11 cellular contexts compared by ENCODE assay signal in the genomic region with DNA sequence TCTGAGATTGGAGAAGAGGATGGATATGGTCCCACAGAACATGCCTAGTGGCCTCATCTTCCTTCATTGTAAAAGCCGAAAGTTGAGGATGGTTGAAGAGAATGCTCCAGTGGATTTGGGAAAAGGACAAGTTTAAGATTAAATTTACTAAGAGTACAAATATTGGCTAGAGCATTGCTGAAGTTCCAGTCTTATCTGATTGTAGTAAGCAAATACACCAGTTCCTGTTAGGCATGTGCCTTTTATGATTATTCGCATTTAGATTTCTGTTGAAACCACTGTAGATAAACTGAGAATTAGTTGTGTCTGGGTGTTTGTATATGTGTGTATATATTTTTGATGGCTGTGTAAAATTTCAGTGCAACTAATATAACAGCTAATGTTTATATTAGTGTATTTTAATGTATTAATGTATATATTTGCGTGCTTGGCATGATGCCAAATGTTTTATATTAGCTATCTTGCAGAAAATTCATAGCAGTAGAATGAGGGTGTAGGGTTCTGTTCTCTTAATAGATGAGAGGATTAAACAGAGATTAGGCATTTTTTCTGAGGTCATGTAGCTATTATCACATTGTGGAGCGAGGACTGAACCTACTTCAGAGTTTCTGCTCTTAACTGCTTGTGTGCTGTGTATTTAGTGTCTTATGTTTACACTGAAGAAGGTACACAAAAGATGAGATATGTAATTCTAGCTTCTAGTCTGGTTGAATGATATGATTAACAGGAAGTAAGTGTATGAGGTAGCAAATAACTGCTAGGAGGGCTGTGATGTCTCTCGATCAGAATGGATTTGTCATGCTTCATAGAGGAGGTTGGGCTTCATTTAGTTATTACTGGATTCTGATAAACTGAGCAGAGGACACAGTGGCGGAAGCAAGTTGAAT. TPM values are rescaled to one million over a fixed set of nuclear protein-coding genes. Genes with fewer than 3 reads are reported as not detected.
A peak's percentile ranks its signal among the peaks of the same experiment; 100 is the strongest.
DNase-seq lines count a peak whose midpoint lies in the region; ATAC-seq and TF ChIP-seq lines count a peak whose summit lies in the region.
"Had no signal": no experiment of that assay in that cellular context is flagged by ENCODE, and none has a peak within 500 bp of the region (broad histone marks: within the 10 kb centered on the region; RNA-seq: fewer than 3 reads in every experiment).

No MANE protein-coding gene starts in this region.

- no TSS peak for BruUV-seq in Panc1 (replicated peaks; lab: Mats Ljungman, UMichigan)

- TF ChIP-seq CTCF in Panc1 (IDR thresholded peaks at IDR 0.05) (no peak), endodermal cell (conservative IDR thresholded peaks at IDR 0.05) (no peak)

- H3K9me3 Mint-ChIP-seq in activated T-cell treated with anti-CD3 and anti-CD28 coated beads, Interleukin-2, amount 50 U/mL, for 24 hours, result no peaks in the 10 kb centered on the region
- no peaks in the 10 kb centered on the region for H3K9me3 Mint-ChIP-seq in endodermal cell

- peaks cover 7% of the 10 kb centered on the region; the same call in 1 of the 2 replicates for H3K4me1 ChIP-seq in Panc1 (ENCODE audit: control insufficient read depth, insufficient read depth, low read length)
- no peaks in the 10 kb centered on the region for H3K4me1 ChIP-seq in endodermal cell (ENCODE audit: control insufficient read depth, insufficient read depth, low read length)
- H3K4me1 ChIP-seq: BLaER1 treated with 17β-estradiol and CSF1 and Interleukin-3, amounts not matched to agents 10 nM and 100 nM had no signal

- H3K4me3 ChIP-seq in Panc1 (ENCODE audit: low read depth in 2 of 2, low read length in 2 of 2) (no peak overlapping the region), endodermal cell (ENCODE audit: low read length) (no peak overlapping the region), MG63 (no peak overlapping the region)
- H3K4me3 ChIP-seq: BLaER1 treated with 17β-estradiol and CSF1 and Interleukin-3, amounts not matched to agents 10 nM and 100 nM; colonic mucosa had no signal

- peak overlapping the region; percentile 2 for H3K4me3 Mint-ChIP-seq in activated T-cell treated with anti-CD3 and anti-CD28 coated beads, Interleukin-2, amount 50 U/mL, for 24 hours
- H3K4me3 Mint-ChIP-seq in endodermal cell, result no peak overlapping the region

- in situ Hi-C loops in Panc1 (cut with HindIII; ENCODE audit: low pct_unique_long_range_greater_than_20kb, low sequenced_read_pairs), result no loop called here

- H3K36me3 ChIP-seq in Panc1 (ENCODE audit: control insufficient read depth, insufficient read depth, low read length) (peaks cover 54% of the 10 kb centered on the region), endodermal cell (ENCODE audit: control insufficient read depth, insufficient read depth, low read length) (peaks cover 99% of the 10 kb centered on the region), MG63 (peaks cover 55% of the 10 kb centered on the region)

- CTCF ChIA-PET in Panc1 (lab: Charles Lee), result no interaction called here

- POLR2A ChIA-PET in Panc1 (lab: Charles Lee), result no interaction called here

- intact Hi-C loops in Panc1 (cut with micrococcal nuclease; ENCODE audit: unreplicated experiment), result no loop called here

- H3K4me1 Mint-ChIP-seq in activated T-cell treated with anti-CD3 and anti-CD28 coated beads, Interleukin-2, amount 50 U/mL, for 24 hours (ENCODE audit: low read depth), result peaks cover 38% of the 10 kb centered on the region
- no peaks in the 10 kb centered on the region for H3K4me1 Mint-ChIP-seq in endodermal cell

- no peak for DNase-seq in activated T-cell treated with anti-CD3 and anti-CD28 coated beads, Interleukin-2, amount 50 U/mL, for 24 hours
- DNase-seq in activated T-cell treated with anti-CD3 and anti-CD28 coated beads for 4 hours, result no peak
- no peak for DNase-seq in Panc1 (ENCODE audit: low read depth, low spot score)
- DNase-seq in endodermal cell, result no peak
- no peak for DNase-seq in stimulated activated naive CD8-positive, alpha-beta T cell treated with anti-CD3 and anti-CD28 coated beads, Interleukin-15, Interleukin-2, amounts not matched to agents 100 U/mL and 50 U/mL, for 24 hours
- DNase-seq in MG63, result no peak
- DNase-seq: colonic mucosa had no signal

- H3K27me3 Mint-ChIP-seq in activated T-cell treated with anti-CD3 and anti-CD28 coated beads, Interleukin-2, amount 50 U/mL, for 24 hours, result no peaks in the 10 kb centered on the region
- no peaks in the 10 kb centered on the region for H3K27me3 Mint-ChIP-seq in endodermal cell (ENCODE audit: insufficient read depth)

- H3K27me3 ChIP-seq in Panc1 (ENCODE audit: control insufficient read depth, insufficient read depth, low read length) (no peaks in the 10 kb centered on the region), endodermal cell (ENCODE audit: control insufficient read depth, insufficient read depth, low read length, poor library complexity, severe bottlenecking) (no peaks in the 10 kb centered on the region), MG63 (no peaks in the 10 kb centered on the region)
- H3K27me3 ChIP-seq: BLaER1 treated with 17β-estradiol and CSF1 and Interleukin-3, amounts not matched to agents 10 nM and 100 nM; colonic mucosa had no signal

- WGBS in endodermal cell (ENCODE audit: insufficient coverage in 1 of 2, insufficient read length in 1 of 2), 2 experiments, result 94 to 100% methylated on average over 5 to 6 of the region's 6 CpGs

- peak overlapping the region; percentile 93 for H3K27ac Mint-ChIP-seq in activated T-cell treated with anti-CD3 and anti-CD28 coated beads, Interleukin-2, amount 50 U/mL, for 24 hours
- peak overlapping the region; percentile 14 for H3K27ac Mint-ChIP-seq in endodermal cell

- H3K36me3 Mint-ChIP-seq in activated T-cell treated with anti-CD3 and anti-CD28 coated beads, Interleukin-2, amount 50 U/mL, for 24 hours (ENCODE audit: low read depth), result peaks cover 94% of the 10 kb centered on the region
- peaks cover 77% of the 10 kb centered on the region for H3K36me3 Mint-ChIP-seq in endodermal cell (ENCODE audit: low read depth)

- H3K9me3 ChIP-seq in Panc1 (ENCODE audit: control insufficient read depth, insufficient read depth, low read depth, low read length) (no peaks in the 10 kb centered on the region), endodermal cell (ENCODE audit: control insufficient read depth, low read length) (no peaks in the 10 kb centered on the region), MG63 (no peaks in the 10 kb centered on the region)
- H3K9me3 ChIP-seq: BLaER1 treated with 17β-estradiol and CSF1 and Interleukin-3, amounts not matched to agents 10 nM and 100 nM; colonic mucosa had no signal

- H3K9ac ChIP-seq in endodermal cell (ENCODE audit: extremely low read depth, low read length, poor library complexity, severe bottlenecking), result no peak overlapping the region
- H3K9ac ChIP-seq: BLaER1 treated with 17β-estradiol and CSF1 and Interleukin-3, amounts not matched to agents 10 nM and 100 nM had no signal

- H3K27ac ChIP-seq in Panc1 (ENCODE audit: low read length), result no peak overlapping the region
- no peak overlapping the region for H3K27ac ChIP-seq in endodermal cell (ENCODE audit: low read depth, low read length)
- H3K27ac ChIP-seq: BLaER1 treated with 17β-estradiol and CSF1 and Interleukin-3, amounts not matched to agents 10 nM and 100 nM; colonic mucosa had no signal

- ATAC-seq in Panc1 (0 out of 2 replicates have a peak, but pooled peaks have one; percentile 21), GM18517 (IDR thresholded peaks at IDR 0.05; ENCODE audit: unreplicated experiment) (no peak), GM21737 (IDR thresholded peaks at IDR 0.05; ENCODE audit: unreplicated experiment) (no peak)
- peak; percentile 36 for ATAC-seq in stimulated activated naive CD8-positive, alpha-beta T cell treated with anti-CD3 and anti-CD28 coated beads, Interleukin-15, Interleukin-2, amounts not matched to agents 100 U/mL and 50 U/mL, for 24 hours
- ATAC-seq: sciatic nerve had no signal

RNA-seq across cellular contexts. Expression of gene FKBP3, which starts 21.2 kb away (rescaled TPM):
- 47.4 TPM for total RNA-seq in Panc1 (2021; ENCODE audit: unreplicated experiment)
- 29.5 TPM for polyA plus RNA-seq in Panc1 (2012; ENCODE audit: insufficient read length)
- 100 to 1,000 TPM; 153 to 188 TPM for total RNA-seq in endodermal cell
- 158 TPM for polyA plus RNA-seq in endodermal cell (2013, experiment 1 of 2)
- polyA plus RNA-seq in endodermal cell (2013, experiment 2 of 2), result 159 TPM
- total RNA-seq in MG63 (2014; rRNA removed; shearing (Covaris generic); ENCODE audit: low replicate concordance), result 22.4 and 49.9 TPM in 2 replicates

RNA-seq across cellular contexts. Expression of gene FANCM, which starts 22.6 kb away (rescaled TPM):
- total RNA-seq in Panc1 (2021; ENCODE audit: unreplicated experiment) (6.6 TPM), endodermal cell (10 to 100 TPM; 13.1 to 15.8 TPM)
- 1.1 TPM for polyA plus RNA-seq in Panc1 (2012; ENCODE audit: insufficient read length)
- 8.0 TPM for polyA plus RNA-seq in endodermal cell (2013, experiment 1 of 2)
- polyA plus RNA-seq in endodermal cell (2013, experiment 2 of 2), result 9.6 TPM
- 2.2 and 6.1 TPM in 2 replicates for total RNA-seq in MG63 (2014; rRNA removed; shearing (Covaris generic); ENCODE audit: low replicate concordance)

RNA-seq across cellular contexts. Expression of gene PRPF39, which starts 29.2 kb away (rescaled TPM):
- 30.7 TPM for total RNA-seq in Panc1 (2021; ENCODE audit: unreplicated experiment)
- polyA plus RNA-seq in Panc1 (2012; ENCODE audit: insufficient read length), result 17.4 TPM
- total RNA-seq in endodermal cell, result 10 to 100 TPM; 50.7 to 50.8 TPM
- polyA plus RNA-seq in endodermal cell (2013, experiment 1 of 2), result 43.6 TPM
- polyA plus RNA-seq in endodermal cell (2013, experiment 2 of 2), result 34.9 TPM
- total RNA-seq in MG63 (2014; rRNA removed; shearing (Covaris generic); ENCODE audit: low replicate concordance), result 9.3 and 29.0 TPM in 2 replicates

Comparison
In these comparisons a context has a peak if more than half of its experiments do, and no peak if none do; other contexts are left out.
1. ATAC-seq: peak in Panc1 (single experiment) and stimulated activated naive CD8-positive, alpha-beta T cell treated with anti-CD3 and anti-CD28 coated beads, Interleukin-15, Interleukin-2, amounts not matched to agents 100 U/mL and 50 U/mL, for 24 hours (single experiment); none in GM18517 (single experiment) and GM21737 (single experiment).